18 cellular contexts compared by ENCODE assay signal in genomic region chr17:45580914-45581313, GRCh38.
"Had no signal": no experiment of that assay in that cellular context is flagged by ENCODE, and none has a peak within 500 bp of the region (broad histone marks: within the 10 kb centered on the region; RNA-seq: fewer than 3 reads in every experiment).

No MANE protein-coding gene starts in this region.

- DNase-seq: activated CD4-positive, alpha-beta T cell treated with anti-CD3 and anti-CD28 coated beads, Interleukin-2, amount 50 U/mL, for 4 hours; activated CD4-positive, CD25-positive, alpha-beta regulatory T cell; activated effector memory CD4-positive, alpha-beta T cell treated with Interleukin-2 at 50 U/mL for 16 hours; activated naive CD8-positive, alpha-beta T cell treated with anti-CD3 and anti-CD28 coated beads, Interleukin-2, amount 10 ng/mL, durations not matched to agents 7 days and 5 days; activated T-cell treated with anti-CD3 and anti-CD28 coated beads, Interleukin-2, amount 50 U/mL, for 24 hours; anterior cingulate cortex; esophagus squamous epithelium; foreskin keratinocyte; head of caudate nucleus; kidney; midbrain; nucleus accumbens; right lobe of liver had no signal

- FAIRE-seq: bronchial epithelial cell, kidney had no signal

- H3K4me3 Mint-ChIP-seq: activated naive CD8-positive, alpha-beta T cell treated with anti-CD3 and anti-CD28 coated beads, Interleukin-2, amount 10 ng/mL, durations not matched to agents 7 days and 5 days; activated T-cell treated with anti-CD3 and anti-CD28 coated beads, Interleukin-2, amount 50 U/mL, for 24 hours; stimulated activated memory B cell treated with anti-CD40 and anti-IgM and Interleukin-4, amounts not matched to agents 10 μg/mL and 1 μg/mL and 100 μg/mL, for 72 hours had no signal

- H3K9me3 Mint-ChIP-seq: activated naive CD8-positive, alpha-beta T cell treated with anti-CD3 and anti-CD28 coated beads, Interleukin-2, amount 10 ng/mL, durations not matched to agents 7 days and 5 days; activated T-cell treated with anti-CD3 and anti-CD28 coated beads, Interleukin-2, amount 50 U/mL, for 24 hours; stimulated activated memory B cell treated with anti-CD40 and anti-IgM and Interleukin-4, amounts not matched to agents 10 μg/mL and 1 μg/mL and 100 μg/mL, for 72 hours had no signal

- H3K27ac ChIP-seq: foreskin keratinocyte, prostate gland, right lobe of liver, tibial nerve had no signal

- H3K27ac Mint-ChIP-seq: activated naive CD8-positive, alpha-beta T cell treated with anti-CD3 and anti-CD28 coated beads, Interleukin-2, amount 10 ng/mL, durations not matched to agents 7 days and 5 days; activated T-cell treated with anti-CD3 and anti-CD28 coated beads, Interleukin-2, amount 50 U/mL, for 24 hours had no signal

- H3K9me3 ChIP-seq: esophagus squamous epithelium, prostate gland, right lobe of liver, tibial nerve, vagina had no signal

- ATAC-seq: foreskin keratinocyte; right lobe of liver; stimulated activated memory B cell treated with anti-CD40 and anti-IgM and Interleukin-4, amounts not matched to agents 10 μg/mL and 1 μg/mL and 100 μg/mL, for 72 hours had no signal

- H3K27me3 Mint-ChIP-seq: activated naive CD8-positive, alpha-beta T cell treated with anti-CD3 and anti-CD28 coated beads, Interleukin-2, amount 10 ng/mL, durations not matched to agents 7 days and 5 days; activated T-cell treated with anti-CD3 and anti-CD28 coated beads, Interleukin-2, amount 50 U/mL, for 24 hours; stimulated activated memory B cell treated with anti-CD40 and anti-IgM and Interleukin-4, amounts not matched to agents 10 μg/mL and 1 μg/mL and 100 μg/mL, for 72 hours had no signal

- H3K4me3 ChIP-seq: esophagus squamous epithelium, prostate gland, right lobe of liver, tibial nerve, vagina had no signal

- H3K4me1 ChIP-seq: prostate gland had no signal

- H3K36me3 ChIP-seq: prostate gland, right lobe of liver, vagina had no signal

- H3K27me3 ChIP-seq: esophagus squamous epithelium, foreskin keratinocyte, tibial nerve, vagina had no signal
